14 cellular contexts compared by ENCODE assay signal in the genomic region with DNA sequence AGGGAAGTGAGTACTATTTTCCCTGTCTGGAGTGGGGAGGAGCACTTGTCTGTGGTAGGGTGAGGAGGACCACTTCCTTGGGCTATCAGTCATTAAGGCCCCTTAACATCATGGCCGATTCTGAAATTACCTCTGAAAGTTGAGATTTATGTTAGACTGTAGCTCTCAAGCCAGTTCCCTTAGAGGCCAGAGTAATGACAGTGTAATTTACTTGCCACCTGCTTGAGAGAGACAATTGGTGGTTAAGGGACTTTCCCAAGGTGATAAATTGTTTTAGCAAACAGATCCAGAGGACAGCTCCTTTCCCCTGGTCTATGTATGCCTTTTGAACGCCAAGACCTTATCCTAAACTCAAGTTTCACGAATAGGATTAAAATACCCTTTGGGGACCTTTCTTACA. TPM values are rescaled to one million over a fixed set of nuclear protein-coding genes. Genes with fewer than 3 reads are reported as not detected.
DNase-seq lines count a peak whose midpoint lies in the region; ATAC-seq and TF ChIP-seq lines count a peak whose summit lies in the region.
"Had no signal": no experiment of that assay in that cellular context is flagged by ENCODE, and none has a peak within 500 bp of the region (broad histone marks: within the 10 kb centered on the region; RNA-seq: fewer than 3 reads in every experiment).

No MANE protein-coding gene starts in this region.

- H3K9me3 ChIP-seq in H9 (ENCODE audit: control insufficient read depth, low read depth, low read length), result no peaks in the 10 kb centered on the region
- no peaks in the 10 kb centered on the region for H3K9me3 ChIP-seq in muscle layer of duodenum (ENCODE audit: control insufficient read depth in 1 of 2, low read length in 2 of 2)
- H3K9me3 ChIP-seq: gastroesophageal sphincter had no signal

- H3K4me2 ChIP-seq in H9 (ENCODE audit: insufficient read depth, insufficient read length, low read length), result no peak overlapping the region

- no peak overlapping the region for H3T11ph ChIP-seq in H9 (ENCODE audit: low read length)

- peaks cover 14% of the 10 kb centered on the region; the same call in 1 of the 2 replicates for H3K4me1 ChIP-seq in H9 (ENCODE audit: insufficient read depth, low read length)
- peaks cover 0 to 12% of the 10 kb centered on the region in 2 donors for H3K4me1 ChIP-seq in muscle layer of duodenum (ENCODE audit: control insufficient read depth in 1 of 2, insufficient read depth in 2 of 2, low read length in 2 of 2)

- H2AK5ac ChIP-seq in H9 (ENCODE audit: insufficient read length, low read length), result no peak overlapping the region

- no peak overlapping the region for H3K14ac ChIP-seq in H9 (ENCODE audit: insufficient read depth, low read length)

- H3K79me1 ChIP-seq in H9 (ENCODE audit: insufficient read depth, low read depth, low read length, poor library complexity, severe bottlenecking), result no peaks in the 10 kb centered on the region

- no peak overlapping the region for H4K91ac ChIP-seq in H9 (ENCODE audit: insufficient read length, low read depth, low read length)

- no peak overlapping the region for H2BK12ac ChIP-seq in H9 (ENCODE audit: insufficient read length, low read depth, low read length)

- H3K79me2 ChIP-seq in H9 (ENCODE audit: insufficient read depth, low read length), result no peaks in the 10 kb centered on the region; the same call in 1 of the 2 replicates

- H3K23me2 ChIP-seq in H9 (ENCODE audit: insufficient read length, low read depth, low read length, poor library complexity, severe bottlenecking), result no peaks in the 10 kb centered on the region

- DNase-seq in H9 (no peak), NCI-H2227 (lab: John Stamatoyannopoulos, UW; ENCODE audit: unreplicated experiment) (peak; percentile 66), AML-193 (lab: John Stamatoyannopoulos, UW) (no peak)
- DNase-seq in activated CD8-positive, alpha-beta memory T cell treated with anti-CD3 and anti-CD28 coated beads for 24 hours, result no peak
- DNase-seq: activated CD4-positive, alpha-beta T cell treated with anti-CD3 and anti-CD28 coated beads, Interleukin-2, amount 10 ng/mL, durations not matched to agents 7 days and 5 days had no signal

- no peaks in the 10 kb centered on the region for H4K20me1 ChIP-seq in H9 (ENCODE audit: control insufficient read depth, insufficient read depth, insufficient read length)

- H3K27ac ChIP-seq in H9 (ENCODE audit: insufficient read length, low read depth, low read length) (no peak overlapping the region), muscle layer of duodenum (ENCODE audit: low read length) (peak overlapping the region; percentile 12)
- H3K27ac ChIP-seq: C4-2B had no signal

- ATAC-seq in GM18873 (IDR thresholded peaks at IDR 0.05; ENCODE audit: low FRiP score, unreplicated experiment), result peak; percentile 41
- no peak for ATAC-seq in HG03108 (IDR thresholded peaks at IDR 0.05; ENCODE audit: unreplicated experiment)
- ATAC-seq in GM19397 (IDR thresholded peaks at IDR 0.05; ENCODE audit: unreplicated experiment), result no peak
- ATAC-seq: gastroesophageal sphincter, Panc1 had no signal

- no peak overlapping the region for H2BK5ac ChIP-seq in H9 (ENCODE audit: insufficient read length, low read length)

- no peak overlapping the region for H3K18ac ChIP-seq in H9 (ENCODE audit: insufficient read length, low read depth, low read length)

- no peak for TF ChIP-seq CTCF in H9 (conservative IDR thresholded peaks at IDR 0.05)

- no peak overlapping the region for H3K4me3 ChIP-seq in muscle layer of duodenum (ENCODE audit: low read depth in 1 of 2, low read length in 2 of 2)
- H3K4me3 ChIP-seq: gastroesophageal sphincter had no signal

- H3K36me3 ChIP-seq in muscle layer of duodenum (ENCODE audit: control insufficient read depth in 1 of 2, insufficient read depth in 2 of 2, low read length in 2 of 2), result no peaks in the 10 kb centered on the region
- H3K36me3 ChIP-seq: gastroesophageal sphincter had no signal

- no peak overlapping the region for H4K8ac ChIP-seq in H9 (replicated peaks; ENCODE audit: insufficient read length, low read depth, low read length)

- WGBS in H9 (ENCODE audit: extremely low coverage, insufficient read length, low lambda C conversion rate), result no CpG with 5 or more reads among the region's 3 CpGs

- H3K56ac ChIP-seq in H9 (ENCODE audit: insufficient read length, low read depth, low read length), result no peak overlapping the region

- H3K27me3 Mint-ChIP-seq in H9 (ENCODE audit: low read depth), result no peaks in the 10 kb centered on the region

- no peaks in the 10 kb centered on the region for H3K27me3 ChIP-seq in H9 (ENCODE audit: insufficient read depth, low read length)
- no peaks in the 10 kb centered on the region for H3K27me3 ChIP-seq in muscle layer of duodenum (ENCODE audit: low read depth, low read length)
- H3K27me3 ChIP-seq: gastroesophageal sphincter had no signal

- peak overlapping the region; percentile 39 to 71 (median 70); a peak in 2 of 7 replicates for H3K27ac Mint-ChIP-seq in H9
- H3K27ac Mint-ChIP-seq: activated CD4-positive, alpha-beta T cell treated with anti-CD3 and anti-CD28 coated beads, Interleukin-2, amount 10 ng/mL, durations not matched to agents 7 days and 5 days; activated T-helper 2 cell treated with anti-CD3 and anti-CD28 coated beads, Interferon-gamma antibody, Interleukin-2, Interleukin-4, amounts not matched to agents 10 μg/mL and 5 μg/mL and 100 μg/mL, durations not matched to agents 14 hours and 24 hours and 36 hours had no signal

- no peak overlapping the region for H2BK15ac ChIP-seq in H9 (ENCODE audit: low read depth, low read length)

- no peak overlapping the region for H3K9ac ChIP-seq in H9 (ENCODE audit: extremely low read depth, insufficient read length, low read length)

- H3K4me3 Mint-ChIP-seq in H9, result no peak overlapping the region
- H3K4me3 Mint-ChIP-seq: activated CD4-positive, alpha-beta T cell treated with anti-CD3 and anti-CD28 coated beads, Interleukin-2, amount 10 ng/mL, durations not matched to agents 7 days and 5 days; neural crest cell had no signal

- H2AFZ ChIP-seq in H9 (ENCODE audit: low read length), result no peak overlapping the region

- no peak overlapping the region for H2BK120ac ChIP-seq in H9 (ENCODE audit: low read depth, low read length, poor library complexity, severe bottlenecking)

- H2BK20ac ChIP-seq in H9 (ENCODE audit: low read depth, low read length, poor library complexity, severe bottlenecking), result no peak overlapping the region

- no peak overlapping the region for H3K4ac ChIP-seq in H9 (ENCODE audit: low read depth, low read length)

- no peak overlapping the region for H4K5ac ChIP-seq in H9 (ENCODE audit: insufficient read length, low read depth, low read length)

- H3K23ac ChIP-seq in H9 (ENCODE audit: insufficient read length, low read depth, low read length), result no peak overlapping the region

- no peaks in the 10 kb centered on the region for H3K9me3 Mint-ChIP-seq in H9
- H3K9me3 Mint-ChIP-seq: activated CD4-positive, alpha-beta T cell treated with anti-CD3 and anti-CD28 coated beads, Interleukin-2, amount 10 ng/mL, durations not matched to agents 7 days and 5 days; activated T-helper 2 cell treated with anti-CD3 and anti-CD28 coated beads, Interferon-gamma antibody, Interleukin-2, Interleukin-4, amounts not matched to agents 10 μg/mL and 5 μg/mL and 100 μg/mL, durations not matched to agents 14 hours and 24 hours and 36 hours; neural crest cell had no signal

- no peaks in the 10 kb centered on the region for H3K36me3 Mint-ChIP-seq in H9 (ENCODE audit: insufficient read depth in 1 of 3, low read depth in 3 of 3)

- peaks cover 65 to 70% of the 10 kb centered on the region in 2 experiments for H3K4me1 Mint-ChIP-seq in H9

RNA-seq across cellular contexts. Expression of gene NEDD4L, which starts 56.1 kb away (rescaled TPM):
- 56.1 and 76.3 TPM in 2 replicates for total RNA-seq in H9 (2021)
